19 cellular contexts compared by ENCODE assay signal in genomic region chr10:106900041-106900674, GRCh38.
"Had no signal": no experiment of that assay in that cellular context is flagged by ENCODE, and none has a peak within 500 bp of the region (broad histone marks: within the 10 kb centered on the region; RNA-seq: fewer than 3 reads in every experiment).

No MANE protein-coding gene starts in this region.

- H3K36me3 ChIP-seq: brain microvascular endothelial cell, esophagus squamous epithelium, left lung, pancreas, tibial artery had no signal

- H3K27me3 ChIP-seq: brain microvascular endothelial cell, esophagus squamous epithelium, left lung, pancreas, tibial artery had no signal

- H3K9me3 Mint-ChIP-seq: stimulated activated naive B cell treated with anti-CD40 and anti-IgM and Interleukin-4, amounts not matched to agents 10 μg/mL and 1 μg/mL and 100 μg/mL, for 72 hours had no signal

- ATAC-seq: activated CD4-positive, CD25-positive, alpha-beta regulatory T cell treated with anti-CD3 and anti-CD28 coated beads, Interleukin-2, amount 50 U/mL, for 24 hours; activated T-helper 17 cell treated with anti-CD3 and anti-CD28 coated beads, Interleukin-2, amount 50 U/mL, for 72 hours; left lung; mucosa of descending colon; naive thymus-derived CD4-positive, alpha-beta T cell; pancreas had no signal

- H3K4me3 Mint-ChIP-seq: activated T-helper 17 cell treated with anti-CD3 and anti-CD28 coated beads, Interleukin-2, amount 50 U/mL, for 72 hours; central memory CD8-positive, alpha-beta T cell; naive thymus-derived CD4-positive, alpha-beta T cell; stimulated activated naive B cell treated with anti-CD40 and anti-IgM and Interleukin-4, amounts not matched to agents 10 μg/mL and 1 μg/mL and 100 μg/mL, for 72 hours had no signal

- H3K36me3 Mint-ChIP-seq: naive thymus-derived CD4-positive, alpha-beta T cell; stimulated activated naive B cell treated with anti-CD40 and anti-IgM and Interleukin-4, amounts not matched to agents 10 μg/mL and 1 μg/mL and 100 μg/mL, for 72 hours had no signal

- H3K4me1 Mint-ChIP-seq: activated T-helper 17 cell treated with anti-CD3 and anti-CD28 coated beads, Interleukin-2, amount 50 U/mL, for 72 hours; central memory CD8-positive, alpha-beta T cell; naive thymus-derived CD4-positive, alpha-beta T cell had no signal

- DNase-seq: activated naive CD4-positive, alpha-beta T cell treated with Interleukin-2 at 50 U/mL for 16 hours; anterior cingulate cortex; brain microvascular endothelial cell; effector CD8-positive, alpha-beta T cell; esophagus squamous epithelium; hippocampal formation; left lung; mammary epithelial cell; mucosa of descending colon; naive thymus-derived CD4-positive, alpha-beta T cell; pancreas; retina; stimulated activated CD4-positive, alpha-beta T cell treated with anti-CD3 and anti-CD28 coated beads, Interleukin-2, amount 100 ng/mL, for 48 hours; stimulated activated naive B cell treated with anti-CD40 and anti-IgM and Interleukin-4, amounts not matched to agents 10 μg/mL and 1 μg/mL and 100 μg/mL, for 72 hours; tibial artery had no signal

- H3K4me3 ChIP-seq: coronary artery, esophagus squamous epithelium, left lung, mucosa of descending colon, pancreas, tibial artery had no signal

- H3K9me3 ChIP-seq: esophagus squamous epithelium, left lung, mucosa of descending colon, pancreas, tibial artery had no signal

- H3K27ac Mint-ChIP-seq: activated T-helper 17 cell treated with anti-CD3 and anti-CD28 coated beads, Interleukin-2, amount 50 U/mL, for 72 hours; naive thymus-derived CD4-positive, alpha-beta T cell; stimulated activated naive B cell treated with anti-CD40 and anti-IgM and Interleukin-4, amounts not matched to agents 10 μg/mL and 1 μg/mL and 100 μg/mL, for 72 hours had no signal

- H3K27ac ChIP-seq: brain microvascular endothelial cell, coronary artery, esophagus squamous epithelium, left lung, pancreas, tibial artery had no signal

- H3K27me3 Mint-ChIP-seq: activated T-helper 17 cell treated with anti-CD3 and anti-CD28 coated beads, Interleukin-2, amount 50 U/mL, for 72 hours; central memory CD8-positive, alpha-beta T cell; stimulated activated naive B cell treated with anti-CD40 and anti-IgM and Interleukin-4, amounts not matched to agents 10 μg/mL and 1 μg/mL and 100 μg/mL, for 72 hours had no signal

- H3K4me1 ChIP-seq: left lung, pancreas, tibial artery had no signal
